In genomic region chr12:65415826-65416225, GRCh38 we compare ENCODE assay signal across 28 cellular contexts.
A peak's percentile ranks its signal among the peaks of the same experiment; 100 is the strongest.
DNase-seq lines count a peak whose midpoint lies in the region; ATAC-seq, FAIRE-seq and TF ChIP-seq lines count a peak whose summit lies in the region.
"Had no signal": no experiment of that assay in that cellular context is flagged by ENCODE, and none has a peak within 500 bp of the region (broad histone marks: within the 10 kb centered on the region; RNA-seq: fewer than 3 reads in every experiment).

No MANE protein-coding gene starts in this region.

- peaks cover 19% of the 10 kb centered on the region for H3K4me1 ChIP-seq in PC-3 (ENCODE audit: insufficient read depth, low read length)
- H3K4me1 ChIP-seq: BE2C, foreskin keratinocyte, tibial artery had no signal

- no peaks in the 10 kb centered on the region for H3K9me3 ChIP-seq in PC-3 (ENCODE audit: low read length)
- H3K9me3 ChIP-seq: BE2C, ovary had no signal

- H3K36me3 ChIP-seq in PC-3 (ENCODE audit: low read depth, low read length) = no peaks in the 10 kb centered on the region
- H3K36me3 ChIP-seq: BE2C, ovary had no signal

- TF ChIP-seq POLR2A in H54 (IDR thresholded peaks at IDR 0.05; ENCODE audit: low read depth, low read length) = no peak

- H3K4me2 ChIP-seq in PC-3 (ENCODE audit: low read length) = peak overlapping the region; percentile 30; the same call in 1 of the 2 replicates

- POLR2A ChIA-PET in PC-3 (lab: Charles Lee; ENCODE audit: unreplicated experiment) = no interaction called here

- no TSS peak for BruUV-seq in PC-3 (replicated peaks; lab: Mats Ljungman, UMichigan)

- H3K27me3 ChIP-seq in PC-3 (ENCODE audit: low read length) = no peaks in the 10 kb centered on the region
- H3K27me3 ChIP-seq: BE2C, foreskin keratinocyte, ovary, tibial artery had no signal

- no peaks in the 10 kb centered on the region for H3K9me2 ChIP-seq in PC-3 (replicated peaks; ENCODE audit: low read length)

- no peak overlapping the region for H3K9ac ChIP-seq in PC-3 (ENCODE audit: low read length)

- H3F3A ChIP-seq in PC-3 (ENCODE audit: low read length, unreplicated experiment) = no peaks in the 10 kb centered on the region

- no peak for TF ChIP-seq CTCF in PC-3 (conservative IDR thresholded peaks at IDR 0.05; ENCODE audit: low read depth, low read length)

- peak; percentile 97 for ATAC-seq in PC-3
- ATAC-seq in HG02798 (IDR thresholded peaks at IDR 0.05; ENCODE audit: poor library complexity, unreplicated experiment) = no peak
- ATAC-seq: CD8-positive, alpha-beta T cell; effector memory CD8-positive, alpha-beta T cell; foreskin keratinocyte; HCT116; Panc1; right cardiac atrium had no signal

- H3K27ac ChIP-seq in PC-3 (ENCODE audit: low read length) = no peak overlapping the region
- H3K27ac ChIP-seq: foreskin keratinocyte, ovary, tibial artery had no signal

- DNase-seq in H54 (ENCODE audit: insufficient read length, low spot score) (no peak), PC-3 (peak; percentile 70), iris pigment epithelial cell (ENCODE audit: low read depth) (peak; percentile 20), skeletal muscle cell (ENCODE audit: low read depth) (peak; percentile 10), OCI-M1 (lab: John Stamatoyannopoulos, UW) (no peak), SKM-1 treated with dmso at 0.1 percent for 144 hours (lab: John Stamatoyannopoulos, UW; ENCODE audit: unreplicated experiment) (no peak)
- DNase-seq: activated CD4-positive, alpha-beta memory T cell treated with anti-CD3 and anti-CD28 coated beads, Interleukin-2, amount 10 ng/mL, durations not matched to agents 7 days and 5 days; activated CD8-positive, alpha-beta memory T cell treated with anti-CD3 and anti-CD28 coated beads, Interleukin-2, amount 50 U/mL, for 4 hours; activated naive CD4-positive, alpha-beta T cell treated with Interleukin-2 at 50 U/mL for 16 hours; BE2C; CD8-positive, alpha-beta T cell; central memory CD4-positive, alpha-beta T cell; cortex of kidney; effector memory CD8-positive, alpha-beta T cell; KBM-7; NCI-H1930; NCI-H526; NK-92 treated with Interleukin-12 subunit alpha and Interleukin-12 subunit beta, amount 100 ng/mL, for 24 hours; ovary; right cardiac atrium; stimulated activated CD4-positive, alpha-beta T cell treated with anti-CD3 and anti-CD28 coated beads, Interleukin-4, amount 100 ng/mL, for 1 hour; SW 1271; tibial artery had no signal

- intact Hi-C loops in PC-3 (cut with micrococcal nuclease) = no loop called here

- no peak overlapping the region for H2AFZ ChIP-seq in PC-3 (ENCODE audit: low read length)

- CTCF ChIA-PET in PC-3 (lab: Charles Lee) = no interaction called here

- no peaks in the 10 kb centered on the region for H4K20me1 ChIP-seq in PC-3 (ENCODE audit: low read length)

- peak; percentile 30 for FAIRE-seq in H54 (lab: Jason Lieb, UNC)
- FAIRE-seq: GM12891 had no signal

- no peak overlapping the region for H3K4me3 ChIP-seq in PC-3 (ENCODE audit: low read length)
- H3K4me3 ChIP-seq in skeletal muscle cell (ENCODE audit: low read depth, low read length) = no peak overlapping the region
- H3K4me3 ChIP-seq: ovary, tibial artery had no signal

- H3K79me2 ChIP-seq in PC-3 (ENCODE audit: low read length) = no peaks in the 10 kb centered on the region

Comparison
In these comparisons a context has a peak if more than half of its experiments do, and no peak if none do; other contexts are left out.
1. DNase-seq: peak in PC-3 (single experiment), iris pigment epithelial cell (single experiment) and skeletal muscle cell (single experiment); none in H54 (single experiment), OCI-M1 (single experiment) and SKM-1 treated with dmso at 0.1 percent for 144 hours (single experiment).